Comparison of ENCODE assay signal across 7 cellular contexts in genomic region chr12:124914392-124915248, GRCh38. TPM values are rescaled to one million over a fixed set of nuclear protein-coding genes. Genes with fewer than 3 reads are reported as not detected.
A peak's percentile ranks its signal among the peaks of the same experiment; 100 is the strongest.
DNase-seq lines count a peak whose midpoint lies in the region; ATAC-seq and TF ChIP-seq lines count a peak whose summit lies in the region.

TSS of gene UBC (minus strand) at chr12:124914650. CDS start at chr12:124913771, 879 bp downstream.

- peaks cover 46% of the 10 kb centered on the region for H3K36me3 Mint-ChIP-seq in activated CD4-positive, alpha-beta memory T cell treated with anti-CD3 and anti-CD28 coated beads, Interleukin-2, amount 10 ng/mL, durations not matched to agents 7 days and 5 days (ENCODE audit: low read depth)
- peaks cover 38% of the 10 kb centered on the region for H3K36me3 Mint-ChIP-seq in endodermal cell (ENCODE audit: low read depth)

- TF ChIP-seq CTCF in endodermal cell (conservative IDR thresholded peaks at IDR 0.05): no peak

- H3K4me1 Mint-ChIP-seq in activated CD4-positive, alpha-beta memory T cell treated with anti-CD3 and anti-CD28 coated beads, Interleukin-2, amount 10 ng/mL, durations not matched to agents 7 days and 5 days: peaks cover 84% of the 10 kb centered on the region
- H3K4me1 Mint-ChIP-seq in endodermal cell: peaks cover 55% of the 10 kb centered on the region

- H3K9me3 ChIP-seq in endodermal cell (ENCODE audit: control insufficient read depth, low read length): no peaks in the 10 kb centered on the region
- no peaks in the 10 kb centered on the region for H3K9me3 ChIP-seq in mononuclear cell (ENCODE audit: low read depth, low read length)

- DNase-seq in HK-2 (ENCODE audit: unreplicated experiment) (peak; percentile 89), endodermal cell (peak; percentile 95), NCI-H146 (lab: John Stamatoyannopoulos, UW) (no peak)
- peak; percentile 88 for DNase-seq in activated CD4-positive, alpha-beta memory T cell treated with anti-CD3 and anti-CD28 coated beads, Interleukin-2, amount 10 ng/mL, durations not matched to agents 7 days and 5 days
- DNase-seq in stimulated activated CD8-positive, alpha-beta memory T cell treated with anti-CD3 and anti-CD28 coated beads, Interleukin-4, amount 100 ng/mL, for 1 hour (ENCODE audit: low read depth in 2 of 2, low spot score in 1 of 2): peak; percentile 87 to 88

- CTCF ChIA-PET in activated CD4-positive, alpha-beta memory T cell treated with anti-CD3 and anti-CD28 coated beads, Interleukin-2, amount 10 ng/mL, durations not matched to agents 7 days and 5 days (lab: Charles Lee): interaction anchor here (0.6 to 12.2 kb wide), 5 partner anchors 8 to 24 kb away, joined by 3 to 286 read pairs (median 10); no protein-coding TSS in a partner anchor

- H3K9ac ChIP-seq in endodermal cell (ENCODE audit: extremely low read depth, low read length, poor library complexity, severe bottlenecking): peak within 1 kb of the TSS; percentile 99

- no peaks in the 10 kb centered on the region for H3K27me3 Mint-ChIP-seq in activated CD4-positive, alpha-beta memory T cell treated with anti-CD3 and anti-CD28 coated beads, Interleukin-2, amount 10 ng/mL, durations not matched to agents 7 days and 5 days
- H3K27me3 Mint-ChIP-seq in endodermal cell (ENCODE audit: insufficient read depth): no peaks in the 10 kb centered on the region

- peak within 1 kb of the TSS; percentile 100 for H3K4me3 Mint-ChIP-seq in activated CD4-positive, alpha-beta memory T cell treated with anti-CD3 and anti-CD28 coated beads, Interleukin-2, amount 10 ng/mL, durations not matched to agents 7 days and 5 days
- peak within 1 kb of the TSS; percentile 100 for H3K4me3 Mint-ChIP-seq in endodermal cell

- H3K9me3 Mint-ChIP-seq in activated CD4-positive, alpha-beta memory T cell treated with anti-CD3 and anti-CD28 coated beads, Interleukin-2, amount 10 ng/mL, durations not matched to agents 7 days and 5 days: no peaks in the 10 kb centered on the region
- H3K9me3 Mint-ChIP-seq in endodermal cell: no peaks in the 10 kb centered on the region

- POLR2A ChIA-PET in activated CD4-positive, alpha-beta memory T cell treated with anti-CD3 and anti-CD28 coated beads, Interleukin-2, amount 10 ng/mL, durations not matched to agents 7 days and 5 days (lab: Charles Lee): interaction anchor here (0.8 to 11.2 kb wide), 10 partner anchors 9 to 140 kb away, joined by 3 to 462 read pairs (median 10); partner anchors contain the start of genes BRI3BP and DHX37

- H3K4me1 ChIP-seq in endodermal cell (ENCODE audit: control insufficient read depth, insufficient read depth, low read length): peaks cover 12% of the 10 kb centered on the region
- H3K4me1 ChIP-seq in mononuclear cell (ENCODE audit: insufficient read depth, low read length): peaks cover 76% of the 10 kb centered on the region

- H3K36me3 ChIP-seq in endodermal cell (ENCODE audit: control insufficient read depth, insufficient read depth, low read length): peaks cover 36% of the 10 kb centered on the region

- H3K27ac Mint-ChIP-seq in activated CD4-positive, alpha-beta memory T cell treated with anti-CD3 and anti-CD28 coated beads, Interleukin-2, amount 10 ng/mL, durations not matched to agents 7 days and 5 days: peak within 1 kb of the TSS; percentile 99
- H3K27ac Mint-ChIP-seq in endodermal cell: peak within 1 kb of the TSS; percentile 100

- peak; percentile 58 for ATAC-seq in GM19324 (IDR thresholded peaks at IDR 0.05; ENCODE audit: low FRiP score, unreplicated experiment)

- H3K4me3 ChIP-seq in endodermal cell (ENCODE audit: low read length) (peak within 1 kb of the TSS; percentile 99), mononuclear cell (ENCODE audit: low read length) (peak within 1 kb of the TSS; percentile 100)

- H3K27ac ChIP-seq in endodermal cell (ENCODE audit: low read depth, low read length): peak within 1 kb of the TSS; percentile 100

- H3K27me3 ChIP-seq in endodermal cell (ENCODE audit: control insufficient read depth, insufficient read depth, low read length, poor library complexity, severe bottlenecking) (no peaks in the 10 kb centered on the region), mononuclear cell (ENCODE audit: insufficient read depth, low read length) (no peaks in the 10 kb centered on the region)

- WGBS in endodermal cell (ENCODE audit: insufficient coverage in 1 of 2, insufficient read length in 1 of 2), 2 experiments: 0% methylated on average over 43 to 84 of the region's 85 CpGs

RNA-seq across cellular contexts. Expression of gene UBC, which starts in this region (rescaled TPM):
- 1,000 to 10,000 TPM; 1,545 to 1,580 TPM for total RNA-seq in activated CD4-positive, alpha-beta memory T cell treated with anti-CD3 and anti-CD28 coated beads, Interleukin-2, amount 10 ng/mL, durations not matched to agents 7 days and 5 days
- 100 to 1,000 TPM; 580 to 625 TPM for total RNA-seq in endodermal cell
- 856 TPM for polyA plus RNA-seq in endodermal cell (2013, experiment 1 of 2)
- polyA plus RNA-seq in endodermal cell (2013, experiment 2 of 2): 866 TPM
- 2,055 TPM for total RNA-seq in mononuclear cell
